In genomic region chr10:113061054-113061430, GRCh38 we compare ENCODE assay signal across 2 cellular contexts.
TF ChIP-seq lines count a peak whose summit lies in the region.

No MANE protein-coding gene starts in this region.

TF ChIP-seq in A549, 52 proteins besides CTCF, POLR2A, EP300 and RAD21:
- TF ChIP-seq EHMT2 (IDR thresholded peaks at IDR 0.05; ENCODE audit: low read depth) = no peak
- TF ChIP-seq HOXB13 (CRISPR knock-in tag; IDR thresholded peaks at IDR 0.05; ENCODE audit: low read depth) = no peak
- no peak for TF ChIP-seq GATA3 (IDR thresholded peaks at IDR 0.05; ENCODE audit: borderline replicate concordance)
- TF ChIP-seq MYC (IDR thresholded peaks at IDR 0.05; ENCODE audit: borderline replicate concordance, low read length) = no peak
- TF ChIP-seq CHD2 (IDR thresholded peaks at IDR 0.05; ENCODE audit: low read length, partially characterized antibody) = no peak
- no peak for TF ChIP-seq HOXB5 (CRISPR knock-in tag; IDR thresholded peaks at IDR 0.05)
- no peak for TF ChIP-seq FOSL2 (IDR thresholded peaks at IDR 0.05)
- TF ChIP-seq FOSL2 (CRISPR knock-in tag; IDR thresholded peaks at IDR 0.05) = no peak
- TF ChIP-seq ZFP36 (IDR thresholded peaks at IDR 0.05; ENCODE audit: borderline replicate concordance, partially characterized antibody) = no peak
- TF ChIP-seq MAFK (IDR thresholded peaks at IDR 0.05; ENCODE audit: partially characterized antibody) = no peak
- TF ChIP-seq EHF (CRISPR knock-in tag; IDR thresholded peaks at IDR 0.05) = no peak
- no peak for TF ChIP-seq RCOR1 (IDR thresholded peaks at IDR 0.05; ENCODE audit: low read depth, low read length)
- no peak for TF ChIP-seq E2F6 (IDR thresholded peaks at IDR 0.05; ENCODE audit: borderline replicate concordance, low read depth)
- TF ChIP-seq TP53 (CRISPR knock-in tag; IDR thresholded peaks at IDR 0.05) = no peak
TF ChIP-seq in A549: peak in this region for 0.

TF ChIP-seq in HepG2, 621 proteins besides CTCF, POLR2A, EP300 and RAD21:
- no peak for TF ChIP-seq ZNF598 (CRISPR knock-in tag; IDR thresholded peaks at IDR 0.05; ENCODE audit: borderline replicate concordance)
- TF ChIP-seq SKIL (CRISPR knock-in tag; IDR thresholded peaks at IDR 0.05; ENCODE audit: borderline replicate concordance) = no peak
- 0 out of 2 replicates have a peak, but pooled peaks have one; percentile 5 for TF ChIP-seq NR2F6 (IDR thresholded peaks at IDR 0.05)
- TF ChIP-seq NR2F6 (CRISPR knock-in tag; IDR thresholded peaks at IDR 0.05) = no peak
